In the genomic region with DNA sequence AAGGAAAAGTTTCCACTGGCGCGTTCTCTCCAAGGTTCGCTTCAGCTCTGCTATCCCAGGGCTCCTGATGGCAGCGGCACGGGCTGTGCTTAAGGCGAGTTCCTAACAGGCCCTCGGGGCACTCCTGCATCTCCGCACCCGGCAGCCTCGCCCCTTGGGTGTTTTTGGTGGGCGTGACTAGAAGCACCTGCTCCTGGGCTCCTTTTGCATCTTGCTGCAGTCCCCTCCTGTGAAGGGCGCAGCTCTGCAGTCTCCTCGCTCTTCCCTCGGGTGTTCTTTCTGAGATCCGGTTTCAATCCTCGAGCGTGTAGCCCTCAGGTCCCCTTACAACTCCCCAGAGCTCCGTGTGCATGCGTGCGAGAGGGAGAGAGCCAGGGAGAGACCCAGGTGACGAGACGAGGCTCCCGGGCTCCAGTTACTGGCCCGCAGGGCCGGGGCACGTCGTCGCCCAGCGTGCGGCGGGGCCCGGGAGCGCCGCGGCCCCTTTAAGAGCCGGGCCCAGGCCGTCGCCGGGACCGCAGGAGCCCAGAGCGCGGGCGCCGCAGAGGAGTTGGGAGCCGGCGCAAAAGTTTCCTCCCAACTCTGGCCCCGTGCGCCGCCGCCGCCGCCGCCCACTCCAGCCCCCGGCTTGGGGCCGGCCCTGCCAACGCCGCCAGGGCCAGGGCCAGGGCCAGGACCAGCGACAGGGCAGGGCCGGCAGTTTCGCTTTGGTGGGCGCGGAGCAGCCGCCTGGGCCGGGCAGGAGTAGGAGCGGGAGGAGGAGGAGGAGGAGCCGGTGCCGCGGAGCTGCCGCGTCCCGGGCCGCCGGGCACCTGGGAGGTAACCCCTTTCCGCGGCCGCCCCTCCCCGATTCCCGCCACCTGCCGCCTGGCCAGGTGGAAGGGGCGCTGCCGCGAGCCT, we compare ENCODE assay signal across 8 cellular contexts. TPM values are rescaled to one million over a fixed set of nuclear protein-coding genes. Genes with fewer than 3 reads are reported as not detected.
A peak's percentile ranks its signal among the peaks of the same experiment; 100 is the strongest.
DNase-seq lines count a peak whose midpoint lies in the region; ATAC-seq, FAIRE-seq and TF ChIP-seq lines count a peak whose summit lies in the region.

PARD3B (plus strand) TSS at position 515 of the 900 bp plus-strand sequence. CDS start 525 bp downstream, outside the sequence.

- peaks cover 45% of the 10 kb centered on the region for H3K27me3 Mint-ChIP-seq in activated naive CD8-positive, alpha-beta T cell treated with anti-CD3 and anti-CD28 coated beads for 36 hours

- H3K4me3 Mint-ChIP-seq in activated naive CD8-positive, alpha-beta T cell treated with anti-CD3 and anti-CD28 coated beads for 36 hours, result peak within 1 kb of the TSS; percentile 79

- H3K27ac Mint-ChIP-seq in activated naive CD8-positive, alpha-beta T cell treated with anti-CD3 and anti-CD28 coated beads for 36 hours, result no peak within 1 kb of the TSS

- CTCF ChIA-PET in A549 (lab: Yijun Ruan, JAX), result interaction anchor here (0.8 to 1.2 kb wide), 3 partner anchors 36 to 242 kb away, joined by 3 to 4 read pairs (median 3); no protein-coding TSS in a partner anchor

- H2BK12ac ChIP-seq in neuronal stem cell (ENCODE audit: low read length), result no peak within 1 kb of the TSS

- FAIRE-seq in A549 (lab: Jason Lieb, UNC), result no peak

- POLR2A ChIA-PET in A549 (lab: Yijun Ruan, JAX), result interaction anchor here (0.5 to 0.8 kb wide), 2 partner anchors 120 to 1131 kb away, joined by 3 read pairs; no protein-coding TSS in a partner anchor

- H3K23ac ChIP-seq in neuronal stem cell (ENCODE audit: low read depth, low read length, poor library complexity), result peak within 1 kb of the TSS; percentile 46

- H3K9me3 ChIP-seq in A549 (no peaks in the 10 kb centered on the region), neuronal stem cell (replicated peaks in 1 of 2; ENCODE audit: control insufficient read depth in 2 of 2, insufficient read depth in 1 of 2, low read depth in 1 of 2, low read length in 2 of 2) (no peaks in the 10 kb centered on the region)

- no peaks in the 10 kb centered on the region for H3K36me3 Mint-ChIP-seq in activated naive CD8-positive, alpha-beta T cell treated with anti-CD3 and anti-CD28 coated beads for 36 hours

- H4K8ac ChIP-seq in neuronal stem cell (ENCODE audit: low read depth, low read length), result no peak within 1 kb of the TSS

- H2AK5ac ChIP-seq in neuronal stem cell (ENCODE audit: low read depth, low read length), result no peak within 1 kb of the TSS

- peaks cover 0 to 21% (median 0%) of the 10 kb centered on the region in 3 experiments for H3K27me3 ChIP-seq in neuronal stem cell (ENCODE audit: control insufficient read depth in 3 of 3, insufficient read depth in 3 of 3, low read depth in 1 of 3, low read length in 3 of 3)

- no peak for TF ChIP-seq RAD21 in A549 (conservative IDR thresholded peaks at IDR 0.05 in 1 of 2, IDR thresholded peaks at IDR 0.05 in 1 of 2)

- peak within 1 kb of the TSS; percentile 98 for H2AFZ ChIP-seq in neuronal stem cell (ENCODE audit: low read length)

- H2BK120ac ChIP-seq in neuronal stem cell (ENCODE audit: low read depth, low read length), result peak within 1 kb of the TSS; percentile 61

- H3K27ac ChIP-seq in A549, result peak within 1 kb of the TSS; percentile 93 to 94
- H3K27ac ChIP-seq in neuronal stem cell (replicated peaks; ENCODE audit: low read length), result no peak within 1 kb of the TSS
- peak within 1 kb of the TSS; percentile 70 for H3K27ac ChIP-seq in urinary bladder (ENCODE audit: low read depth)

- H3K4me1 Mint-ChIP-seq in activated naive CD8-positive, alpha-beta T cell treated with anti-CD3 and anti-CD28 coated beads for 36 hours, result peaks cover 14% of the 10 kb centered on the region

- no peak within 1 kb of the TSS for H3K4ac ChIP-seq in neuronal stem cell (ENCODE audit: low read length)

- H3K4me1 ChIP-seq in A549, result peaks cover 6% of the 10 kb centered on the region; the same call in 2 of the 3 replicates
- H3K4me1 ChIP-seq in neuronal stem cell (ENCODE audit: control insufficient read depth in 2 of 2, insufficient read depth in 1 of 2, low read depth in 1 of 2, low read length in 2 of 2), result peaks cover 8% of the 10 kb centered on the region in 2 donors
- peaks cover 2% of the 10 kb centered on the region for H3K4me1 ChIP-seq in urinary bladder (ENCODE audit: insufficient read depth)

- peak; percentile 95 to 96 for ATAC-seq in A549
- peak; percentile 48 for ATAC-seq in GM18861 (IDR thresholded peaks at IDR 0.05; ENCODE audit: unreplicated experiment)
- ATAC-seq in HG03108 (IDR thresholded peaks at IDR 0.05; ENCODE audit: unreplicated experiment), result peak; percentile 46

- DNase-seq in A549 (ENCODE audit: low read depth in 1 of 2, low spot score in 1 of 2) (peak; percentile 37 to 57), NCI-H748 treated with DMSO at 0.1 percent for 48 hours (lab: John Stamatoyannopoulos, UW) (peak; percentile 87), head of caudate nucleus (peak in 39 of 42 donors; percentile 4 to 75 (median 51)), neuronal stem cell (ENCODE audit: low spot score) (peak; percentile 59)
- DNase-seq in activated naive CD8-positive, alpha-beta T cell treated with anti-CD3 and anti-CD28 coated beads for 36 hours, result peak; percentile 65

- H3K9ac ChIP-seq in neuronal stem cell (ENCODE audit: low read depth, low read length, poor library complexity), result peak within 1 kb of the TSS; percentile 88

- no peaks in the 10 kb centered on the region for H3K79me1 ChIP-seq in neuronal stem cell (ENCODE audit: low read depth, low read length)

- peak within 1 kb of the TSS; percentile 52 for H2BK15ac ChIP-seq in neuronal stem cell (ENCODE audit: low read length)

- H2BK5ac ChIP-seq in neuronal stem cell (ENCODE audit: low read length), result no peak within 1 kb of the TSS

- H3K4me3 ChIP-seq in A549 (peak within 1 kb of the TSS; percentile 98), neuronal stem cell (ENCODE audit: low read length in 2 of 2) (peak within 1 kb of the TSS; percentile 83 to 87), urinary bladder (ENCODE audit: low read depth, low read length) (peak within 1 kb of the TSS; percentile 90)

- 2% methylated on average over 14 of the region's 82 CpGs for WGBS in A549 (ENCODE audit: missing lambda C conversion rate)
- WGBS in neuronal stem cell (ENCODE audit: extremely low coverage in 2 of 2, insufficient read length in 2 of 2, insufficient replicate concordance in 1 of 2), 2 donors, result no CpG with 5 or more reads among the region's 82 CpGs
- under 1% methylated on average over 82 of the region's 82 CpGs for WGBS in urinary bladder

- TF ChIP-seq POLR2A in A549 (IDR thresholded peaks at IDR 0.05; ENCODE audit: low read length), result peak; percentile 27; the same call in 1 of the 2 replicates

- no peak for TF ChIP-seq EP300 in A549 (IDR thresholded peaks at IDR 0.05)

- intact Hi-C loops in head of caudate nucleus (cut with DNase I), result no loop called here

- H3K18ac ChIP-seq in neuronal stem cell (ENCODE audit: low read length), result peak within 1 kb of the TSS; percentile 92

- H3K14ac ChIP-seq in neuronal stem cell (ENCODE audit: low read length), result peak within 1 kb of the TSS; percentile 60

- TF ChIP-seq CTCF in A549 (IDR thresholded peaks at IDR 0.05), result no peak

- no peaks in the 10 kb centered on the region for H3K36me3 ChIP-seq in neuronal stem cell (replicated peaks in 1 of 2; ENCODE audit: control insufficient read depth in 2 of 2, insufficient read depth in 2 of 2, low read length in 2 of 2)
- no peaks in the 10 kb centered on the region for H3K36me3 ChIP-seq in urinary bladder (ENCODE audit: insufficient read depth)

- H4K91ac ChIP-seq in neuronal stem cell (ENCODE audit: low read depth, low read length, poor library complexity), result no peak within 1 kb of the TSS

- no peaks in the 10 kb centered on the region for H3K9me3 Mint-ChIP-seq in activated naive CD8-positive, alpha-beta T cell treated with anti-CD3 and anti-CD28 coated beads for 36 hours

- H3K4me2 ChIP-seq in A549, result peak within 1 kb of the TSS; percentile 88
- H3K4me2 ChIP-seq in neuronal stem cell (ENCODE audit: insufficient read depth, low read length, poor library complexity, severe bottlenecking), result peak within 1 kb of the TSS; percentile 91

TF ChIP-seq in A549, 52 proteins besides CTCF, POLR2A, EP300 and RAD21 (continues in another document):
- no peak for TF ChIP-seq ZFP36 (IDR thresholded peaks at IDR 0.05; ENCODE audit: borderline replicate concordance, partially characterized antibody)
- TF ChIP-seq, protein P1, sequence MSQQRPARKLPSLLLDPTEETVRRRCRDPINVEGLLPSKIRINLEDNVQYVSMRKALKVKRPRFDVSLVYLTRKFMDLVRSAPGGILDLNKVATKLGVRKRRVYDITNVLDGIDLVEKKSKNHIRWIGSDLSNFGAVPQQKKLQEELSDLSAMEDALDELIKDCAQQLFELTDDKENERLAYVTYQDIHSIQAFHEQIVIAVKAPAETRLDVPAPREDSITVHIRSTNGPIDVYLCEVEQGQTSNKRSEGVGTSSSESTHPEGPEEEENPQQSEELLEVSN (IDR thresholded peaks at IDR 0.05; ENCODE audit: borderline replicate concordance, low read depth), result peak; percentile 73; the same call in 1 of the 2 replicates
- TF ChIP-seq CHD2 (IDR thresholded peaks at IDR 0.05; ENCODE audit: low read length, partially characterized antibody), result no peak
- no peak for TF ChIP-seq MYC (IDR thresholded peaks at IDR 0.05; ENCODE audit: borderline replicate concordance, low read length)
- no peak for TF ChIP-seq HOXB5 (CRISPR knock-in tag; IDR thresholded peaks at IDR 0.05)
- no peak for TF ChIP-seq NPAS2 (CRISPR knock-in tag; IDR thresholded peaks at IDR 0.05; ENCODE audit: borderline replicate concordance)
- no peak for TF ChIP-seq CBX2 (IDR thresholded peaks at IDR 0.05; ENCODE audit: borderline replicate concordance, low read depth)
- no peak for TF ChIP-seq HOXB13 (CRISPR knock-in tag; IDR thresholded peaks at IDR 0.05; ENCODE audit: low read depth)

RNA-seq across cellular contexts. Expression of gene PARD3B, which starts in this region (rescaled TPM):
- polyA plus RNA-seq in A549 (2011; rRNA removed) (2.4 and 3.8 TPM in 2 replicates), A549 (2017; fragmentation: RNase III; extraction: RNeasy Plus Mini Kit Qiagen cat#74134 plus additional on column Dnase treatment) (1.1 to 1.2 TPM (median 1.2 TPM) in 3 replicates), urinary bladder (9.1 TPM)
- 0.30 and 0.56 TPM in 2 replicates for polyA plus RNA-seq in A549 (2012; cell fraction: cytosol; rRNA removed)
- 0.56 and 0.73 TPM in 2 replicates for polyA plus RNA-seq in A549 (2012; cell fraction: nucleus; rRNA removed)
- 6.3 and 6.4 TPM in 2 replicates for polyA minus RNA-seq in A549 (2011; rRNA and poly(A)+ RNA removed)
- 1 to 10 TPM in 1 of 2 experiments, under 1 TPM in 1; 0.49 to 1.1 TPM for total RNA-seq in activated naive CD8-positive, alpha-beta T cell treated with anti-CD3 and anti-CD28 coated beads for 36 hours
- 2.4 TPM for polyA plus RNA-seq in neuronal stem cell (2013, experiment 1 of 2)
- 2.2 TPM for polyA plus RNA-seq in neuronal stem cell (2013, experiment 2 of 2)
- 42.9 TPM for total RNA-seq in urinary bladder

Comparison
In these comparisons a context has a peak if more than half of its experiments do, and no peak if none do; other contexts are left out.
1. RNA of gene PARD3B (total RNA-seq): 42.9 TPM in urinary bladder (single experiment); 0.49 to 1.1 TPM in activated naive CD8-positive, alpha-beta T cell treated with anti-CD3 and anti-CD28 coated beads for 36 hours; every median in the first group is over 10 times any median in the second.
2. Peak in every context shown above with its lines, with median percentiles within 50 percentile points of each other: ATAC-seq, DNase-seq and H3K4me3 ChIP-seq.